9 cellular contexts compared by ENCODE assay signal in the genomic region with DNA sequence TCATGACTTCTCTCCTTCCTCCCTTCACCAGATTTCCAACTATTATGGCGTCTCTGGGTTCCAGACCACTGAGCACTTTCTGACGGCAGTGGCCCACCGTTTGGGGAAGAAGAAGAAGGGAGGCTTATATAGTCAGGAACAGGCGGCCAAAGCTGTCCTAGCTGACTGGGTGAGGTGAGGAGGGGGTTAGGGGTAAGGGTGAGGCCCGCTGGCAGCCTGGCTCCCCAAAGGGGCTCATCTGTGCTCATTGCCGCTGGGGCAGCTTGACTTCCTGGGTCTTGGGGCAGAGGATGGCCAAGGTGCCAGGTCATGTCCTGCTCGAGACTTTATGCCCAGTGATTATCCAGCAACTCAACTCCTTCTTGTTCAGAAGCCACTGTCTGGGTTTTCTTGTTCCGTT.
"Had no signal": no experiment of that assay in that cellular context is flagged by ENCODE, and none has a peak within 500 bp of the region (broad histone marks: within the 10 kb centered on the region; RNA-seq: fewer than 3 reads in every experiment).

No MANE protein-coding gene starts in this region.

- FAIRE-seq: HepG2 had no signal

- H3K4me1 ChIP-seq: HAP-1 had no signal

- ATAC-seq: HCT116, HepG2 had no signal

- DNase-seq: GM23248, GOT3, H7, HFFc6, IMR-90 had no signal

- H2AFZ ChIP-seq: GM23248 had no signal

- H3K9ac ChIP-seq: GM23248 had no signal

- H3K4me3 ChIP-seq: GM23248, HAP-1 had no signal

- H3K9me3 ChIP-seq: HAP-1 had no signal

- H3K27ac ChIP-seq: GM23248, HL-60 had no signal
